ENCODE assay signal across 8 cellular contexts in the genomic region with DNA sequence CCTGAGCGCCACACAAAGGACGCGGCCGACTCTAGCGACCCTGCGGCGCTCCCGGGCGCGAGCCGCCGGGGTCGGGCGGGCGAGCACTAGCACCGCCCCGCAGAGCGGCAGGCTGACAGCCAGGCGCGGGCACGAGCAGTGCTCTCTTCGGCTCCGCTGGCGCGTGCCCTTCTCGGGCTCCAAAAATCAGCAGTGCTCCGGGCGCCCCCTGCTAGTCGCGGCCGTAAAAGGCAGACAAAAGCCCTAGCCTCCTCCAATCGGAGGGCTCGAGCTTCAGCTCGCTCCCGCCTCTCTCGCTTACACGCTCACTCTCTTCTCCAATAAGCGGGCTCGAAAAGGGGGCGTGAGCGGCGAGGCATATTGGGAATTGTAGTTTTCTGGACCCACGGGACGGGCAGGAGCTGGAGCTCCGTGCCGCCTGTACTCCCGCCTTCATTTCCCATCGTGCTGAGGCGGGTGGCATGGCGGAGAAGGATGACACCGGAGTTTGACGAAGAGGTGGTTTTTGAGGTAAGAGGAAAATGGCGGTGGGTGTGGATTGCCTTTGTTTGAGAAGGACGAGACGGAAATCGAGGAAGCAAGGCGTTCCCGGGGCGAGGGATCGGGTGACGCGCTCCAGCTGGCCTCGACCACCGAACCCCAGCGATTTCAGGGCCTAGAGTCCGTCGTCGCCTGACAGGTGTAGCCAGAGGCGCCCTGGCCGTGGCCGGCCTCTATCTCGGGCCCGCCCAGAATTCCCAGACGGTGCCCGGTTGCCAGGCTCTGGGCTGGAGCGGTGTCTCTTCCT. TPM values are rescaled to one million over a fixed set of nuclear protein-coding genes. Genes with fewer than 3 reads are reported as not detected.
DNase-seq lines count a peak whose midpoint lies in the region; ATAC-seq and TF ChIP-seq lines count a peak whose summit lies in the region.

A gene (minus strand): TSS at position 91 of the 787 bp plus-strand sequence. CDS start 227 bp downstream, outside the sequence.
A gene with protein sequence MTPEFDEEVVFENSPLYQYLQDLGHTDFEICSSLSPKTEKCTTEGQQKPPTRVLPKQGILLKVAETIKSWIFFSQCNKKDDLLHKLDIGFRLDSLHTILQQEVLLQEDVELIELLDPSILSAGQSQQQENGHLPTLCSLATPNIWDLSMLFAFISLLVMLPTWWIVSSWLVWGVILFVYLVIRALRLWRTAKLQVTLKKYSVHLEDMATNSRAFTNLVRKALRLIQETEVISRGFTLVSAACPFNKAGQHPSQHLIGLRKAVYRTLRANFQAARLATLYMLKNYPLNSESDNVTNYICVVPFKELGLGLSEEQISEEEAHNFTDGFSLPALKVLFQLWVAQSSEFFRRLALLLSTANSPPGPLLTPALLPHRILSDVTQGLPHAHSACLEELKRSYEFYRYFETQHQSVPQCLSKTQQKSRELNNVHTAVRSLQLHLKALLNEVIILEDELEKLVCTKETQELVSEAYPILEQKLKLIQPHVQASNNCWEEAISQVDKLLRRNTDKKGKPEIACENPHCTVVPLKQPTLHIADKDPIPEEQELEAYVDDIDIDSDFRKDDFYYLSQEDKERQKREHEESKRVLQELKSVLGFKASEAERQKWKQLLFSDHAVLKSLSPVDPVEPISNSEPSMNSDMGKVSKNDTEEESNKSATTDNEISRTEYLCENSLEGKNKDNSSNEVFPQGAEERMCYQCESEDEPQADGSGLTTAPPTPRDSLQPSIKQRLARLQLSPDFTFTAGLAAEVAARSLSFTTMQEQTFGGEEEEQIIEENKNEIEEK (plus strand): TSS at position 431 of the 787 bp plus-strand sequence. CDS start 44 bp downstream, at position 475.

- ATAC-seq in GM21576 (IDR thresholded peaks at IDR 0.05; ENCODE audit: unreplicated experiment): peak; percentile 93

- H3K27ac Mint-ChIP-seq in activated T-cell treated with anti-CD3 and anti-CD28 coated beads, Interleukin-2, amount 50 U/mL, for 24 hours: peak within 1 kb of the TSS; percentile 95

- peak within 1 kb of the TSS; percentile 87 for H3K4me3 Mint-ChIP-seq in activated T-cell treated with anti-CD3 and anti-CD28 coated beads, Interleukin-2, amount 50 U/mL, for 24 hours

- DNase-seq in DMS53 (lab: John Stamatoyannopoulos, UW) (peak; percentile 100), OCI-M2 (lab: John Stamatoyannopoulos, UW; ENCODE audit: unreplicated experiment) (peak; percentile 70), epithelial cell of proximal tubule (ENCODE audit: low read depth) (peak; percentile 90), mucosa of gallbladder (ENCODE audit: low spot score) (peak; percentile 99)
- DNase-seq in activated T-cell treated with anti-CD3 and anti-CD28 coated beads, Interleukin-2, amount 50 U/mL, for 24 hours: peak; percentile 96
- peak; percentile 95 to 97 for DNase-seq in stimulated activated CD8-positive, alpha-beta memory T cell treated with anti-CD3 and anti-CD28 coated beads, Interleukin-4, amount 100 ng/mL, for 4 hours (ENCODE audit: low read depth in 2 of 2, low spot score in 1 of 2)

- H3K4me3 ChIP-seq in epithelial cell of proximal tubule (ENCODE audit: low read depth, low read length): peak within 1 kb of the TSS; percentile 91

- H3K4me1 Mint-ChIP-seq in activated T-cell treated with anti-CD3 and anti-CD28 coated beads, Interleukin-2, amount 50 U/mL, for 24 hours (ENCODE audit: low read depth): peaks cover 36% of the 10 kb centered on the region

- H3K27me3 Mint-ChIP-seq in activated T-cell treated with anti-CD3 and anti-CD28 coated beads, Interleukin-2, amount 50 U/mL, for 24 hours: peaks cover 6% of the 10 kb centered on the region

- TF ChIP-seq RAD21 in Ishikawa (IDR thresholded peaks at IDR 0.05; ENCODE audit: low read depth): peak; percentile 35; the same call in 1 of the 2 replicates

- peaks cover 37% of the 10 kb centered on the region for H3K36me3 Mint-ChIP-seq in activated T-cell treated with anti-CD3 and anti-CD28 coated beads, Interleukin-2, amount 50 U/mL, for 24 hours (ENCODE audit: low read depth)

- TF ChIP-seq EP300 in Ishikawa (IDR thresholded peaks at IDR 0.05; ENCODE audit: borderline replicate concordance): no peak

- no peaks in the 10 kb centered on the region for H3K9me3 Mint-ChIP-seq in activated T-cell treated with anti-CD3 and anti-CD28 coated beads, Interleukin-2, amount 50 U/mL, for 24 hours

- TF ChIP-seq CTCF in epithelial cell of proximal tubule (conservative IDR thresholded peaks at IDR 0.05; ENCODE audit: low read depth, low read length): peak; percentile 58

TF ChIP-seq in Ishikawa, 13 proteins besides CTCF, POLR2A, EP300 and RAD21:
- TF ChIP-seq FOXM1 (IDR thresholded peaks at IDR 0.05; ENCODE audit: borderline replicate concordance, low read depth) (no peak), ZBTB7A (IDR thresholded peaks at IDR 0.05; ENCODE audit: low read depth) (0 out of 2 replicates have a peak, but pooled peaks have one; percentile 47), YY1 (IDR thresholded peaks at IDR 0.05; ENCODE audit: low read depth) (peak; percentile 91), TAF1 (IDR thresholded peaks at IDR 0.05; ENCODE audit: low read depth) (peak; percentile 82), TCF12 (IDR thresholded peaks at IDR 0.05; ENCODE audit: low read depth) (no peak; the same call in 1 of the 2 replicates), TEAD4 (IDR thresholded peaks at IDR 0.05) (peak; percentile 7; the same call in 1 of the 2 replicates), CREB1 (IDR thresholded peaks at IDR 0.05; ENCODE audit: low read depth) (peak; percentile 87), EGR1 (IDR thresholded peaks at IDR 0.05) (0 out of 2 replicates have a peak, but pooled peaks have one; percentile 16), CEBPB (IDR thresholded peaks at IDR 0.05) (no peak), NFIC (IDR thresholded peaks at IDR 0.05) (no peak; the same call in none of the 2 replicates)
- TF ChIP-seq, protein P1, sequence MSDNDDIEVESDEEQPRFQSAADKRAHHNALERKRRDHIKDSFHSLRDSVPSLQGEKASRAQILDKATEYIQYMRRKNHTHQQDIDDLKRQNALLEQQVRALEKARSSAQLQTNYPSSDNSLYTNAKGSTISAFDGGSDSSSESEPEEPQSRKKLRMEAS (IDR thresholded peaks at IDR 0.05): peak; percentile 92
- TF ChIP-seq, protein P2, sequence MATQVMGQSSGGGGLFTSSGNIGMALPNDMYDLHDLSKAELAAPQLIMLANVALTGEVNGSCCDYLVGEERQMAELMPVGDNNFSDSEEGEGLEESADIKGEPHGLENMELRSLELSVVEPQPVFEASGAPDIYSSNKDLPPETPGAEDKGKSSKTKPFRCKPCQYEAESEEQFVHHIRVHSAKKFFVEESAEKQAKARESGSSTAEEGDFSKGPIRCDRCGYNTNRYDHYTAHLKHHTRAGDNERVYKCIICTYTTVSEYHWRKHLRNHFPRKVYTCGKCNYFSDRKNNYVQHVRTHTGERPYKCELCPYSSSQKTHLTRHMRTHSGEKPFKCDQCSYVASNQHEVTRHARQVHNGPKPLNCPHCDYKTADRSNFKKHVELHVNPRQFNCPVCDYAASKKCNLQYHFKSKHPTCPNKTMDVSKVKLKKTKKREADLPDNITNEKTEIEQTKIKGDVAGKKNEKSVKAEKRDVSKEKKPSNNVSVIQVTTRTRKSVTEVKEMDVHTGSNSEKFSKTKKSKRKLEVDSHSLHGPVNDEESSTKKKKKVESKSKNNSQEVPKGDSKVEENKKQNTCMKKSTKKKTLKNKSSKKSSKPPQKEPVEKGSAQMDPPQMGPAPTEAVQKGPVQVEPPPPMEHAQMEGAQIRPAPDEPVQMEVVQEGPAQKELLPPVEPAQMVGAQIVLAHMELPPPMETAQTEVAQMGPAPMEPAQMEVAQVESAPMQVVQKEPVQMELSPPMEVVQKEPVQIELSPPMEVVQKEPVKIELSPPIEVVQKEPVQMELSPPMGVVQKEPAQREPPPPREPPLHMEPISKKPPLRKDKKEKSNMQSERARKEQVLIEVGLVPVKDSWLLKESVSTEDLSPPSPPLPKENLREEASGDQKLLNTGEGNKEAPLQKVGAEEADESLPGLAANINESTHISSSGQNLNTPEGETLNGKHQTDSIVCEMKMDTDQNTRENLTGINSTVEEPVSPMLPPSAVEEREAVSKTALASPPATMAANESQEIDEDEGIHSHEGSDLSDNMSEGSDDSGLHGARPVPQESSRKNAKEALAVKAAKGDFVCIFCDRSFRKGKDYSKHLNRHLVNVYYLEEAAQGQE (IDR thresholded peaks at IDR 0.05; ENCODE audit: low read depth): no peak
- TF ChIP-seq, protein P3, sequence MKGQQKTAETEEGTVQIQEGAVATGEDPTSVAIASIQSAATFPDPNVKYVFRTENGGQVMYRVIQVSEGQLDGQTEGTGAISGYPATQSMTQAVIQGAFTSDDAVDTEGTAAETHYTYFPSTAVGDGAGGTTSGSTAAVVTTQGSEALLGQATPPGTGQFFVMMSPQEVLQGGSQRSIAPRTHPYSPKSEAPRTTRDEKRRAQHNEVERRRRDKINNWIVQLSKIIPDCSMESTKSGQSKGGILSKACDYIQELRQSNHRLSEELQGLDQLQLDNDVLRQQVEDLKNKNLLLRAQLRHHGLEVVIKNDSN (IDR thresholded peaks at IDR 0.05): peak; percentile 66

RNA-seq across cellular contexts. Expression of the first gene that starts in this region (rescaled TPM):
- total RNA-seq in epithelial cell of proximal tubule (21.6 and 32.2 TPM in 2 replicates), mucosa of gallbladder (15.4 TPM)

RNA-seq across cellular contexts. Expression of the second gene that starts in this region (rescaled TPM):
- total RNA-seq in epithelial cell of proximal tubule (69.1 and 99.4 TPM in 2 replicates), mucosa of gallbladder (57.5 TPM)

Comparison
In these comparisons a context has a peak if more than half of its experiments do, and no peak if none do; other contexts are left out.
1. Peak in every context shown above with its lines: DNase-seq, ATAC-seq and H3K4me3 ChIP-seq.